In the genomic region with DNA sequence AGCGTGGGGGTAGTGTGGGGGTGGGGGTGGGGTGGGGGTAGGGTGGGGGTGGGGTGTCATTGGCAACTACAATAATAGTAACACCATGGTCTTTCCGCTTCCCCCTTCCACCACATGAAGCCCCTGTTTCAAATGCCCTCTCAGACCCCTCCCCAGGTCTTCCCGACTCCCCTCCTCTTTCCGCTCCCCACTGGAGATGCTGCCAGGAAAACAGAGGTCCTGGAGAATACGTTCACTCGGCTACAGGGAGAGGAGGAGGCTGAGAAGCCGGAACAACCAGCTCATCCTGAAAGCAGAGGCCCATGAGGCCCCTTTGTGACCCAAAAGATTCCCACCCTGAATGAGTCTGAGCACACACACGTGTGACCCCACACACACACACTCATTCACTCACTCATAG, we compare ENCODE assay signal across 11 cellular contexts.
DNase-seq lines count a peak whose midpoint lies in the region; ATAC-seq, FAIRE-seq and TF ChIP-seq lines count a peak whose summit lies in the region.
"Had no signal": no experiment of that assay in that cellular context is flagged by ENCODE, and none has a peak within 500 bp of the region (broad histone marks: within the 10 kb centered on the region; RNA-seq: fewer than 3 reads in every experiment).

No MANE protein-coding gene starts in this region.

- H3K27me3 ChIP-seq in breast epithelium (no peaks in the 10 kb centered on the region), neural progenitor cell (no peaks in the 10 kb centered on the region)
- H3K27me3 ChIP-seq: right lobe of liver had no signal

- ATAC-seq in esophagus mucosa, result no peak
- ATAC-seq: right lobe of liver had no signal

- CTCF ChIA-PET in activated naive CD4-positive, alpha-beta T cell treated with anti-CD3 and anti-CD28 coated beads, Interleukin-2, amount 10 ng/mL, durations not matched to agents 7 days and 5 days (lab: Charles Lee), result no interaction called here

- peaks cover 63% of the 10 kb centered on the region for H3F3A ChIP-seq in neural progenitor cell (ENCODE audit: low read depth)

- no peaks in the 10 kb centered on the region for H3K36me3 Mint-ChIP-seq in activated naive CD4-positive, alpha-beta T cell treated with anti-CD3 and anti-CD28 coated beads, Interleukin-2, amount 50 U/mL, for 24 hours
- no peaks in the 10 kb centered on the region for H3K36me3 Mint-ChIP-seq in activated naive CD4-positive, alpha-beta T cell treated with anti-CD3 and anti-CD28 coated beads, Interleukin-2, amount 10 ng/mL, durations not matched to agents 7 days and 5 days
- H3K36me3 Mint-ChIP-seq in neural progenitor cell, result peaks cover 4% of the 10 kb centered on the region
- H3K36me3 Mint-ChIP-seq: activated naive CD8-positive, alpha-beta T cell had no signal

- H3K4me2 ChIP-seq in neural progenitor cell, result no peak overlapping the region

- peaks cover 32 to 38% of the 10 kb centered on the region in 2 donors for H3K4me1 ChIP-seq in breast epithelium
- H3K4me1 ChIP-seq in neural progenitor cell, result peaks cover 58% of the 10 kb centered on the region

- no peak for DNase-seq in activated naive CD4-positive, alpha-beta T cell treated with anti-CD3 and anti-CD28 coated beads, Interleukin-2, amount 10 ng/mL, durations not matched to agents 7 days and 5 days
- peak; percentile 17 to 28 for DNase-seq in breast epithelium (ENCODE audit: low spot score in 2 of 2)
- no peak for DNase-seq in neural progenitor cell (ENCODE audit: low spot score)
- DNase-seq in urothelium cell line (ENCODE audit: low spot score), result peak; percentile 56
- no peak for DNase-seq in epidermal melanocyte (ENCODE audit: insufficient read length, low spot score)
- DNase-seq in activated CD4-positive, alpha-beta T cell treated with anti-CD3 and anti-CD28 coated beads for 48 hours, result no peak

- intact Hi-C loops in breast epithelium (cut with DNase I; ENCODE audit: low total_unique reads), result no loop called here

- H4K20me1 ChIP-seq in neural progenitor cell (ENCODE audit: low read depth), result peaks cover 5% of the 10 kb centered on the region

- no peak for TF ChIP-seq POLR2A in breast epithelium (IDR thresholded peaks at IDR 0.05)

- FAIRE-seq in urothelium cell line (lab: Jason Lieb, UNC), result no peak
- FAIRE-seq: colon had no signal

- no peaks in the 10 kb centered on the region for H3K9me3 ChIP-seq in breast epithelium
- no peaks in the 10 kb centered on the region for H3K9me3 ChIP-seq in neural progenitor cell (ENCODE audit: low read depth)
- H3K9me3 ChIP-seq: right lobe of liver had no signal

- H3K27ac ChIP-seq in breast epithelium (peak overlapping the region; percentile 79 to 93), neural progenitor cell (no peak overlapping the region)

- H3K4me3 Mint-ChIP-seq in activated naive CD4-positive, alpha-beta T cell treated with anti-CD3 and anti-CD28 coated beads, Interleukin-2, amount 50 U/mL, for 24 hours, result no peak overlapping the region
- H3K4me3 Mint-ChIP-seq in activated naive CD4-positive, alpha-beta T cell treated with anti-CD3 and anti-CD28 coated beads, Interleukin-2, amount 10 ng/mL, durations not matched to agents 7 days and 5 days, result no peak overlapping the region
- peak overlapping the region; percentile 39 for H3K4me3 Mint-ChIP-seq in neural progenitor cell
- H3K4me3 Mint-ChIP-seq: activated naive CD8-positive, alpha-beta T cell had no signal

- H3K9me3 Mint-ChIP-seq in activated naive CD4-positive, alpha-beta T cell treated with anti-CD3 and anti-CD28 coated beads, Interleukin-2, amount 50 U/mL, for 24 hours, result no peaks in the 10 kb centered on the region
- H3K9me3 Mint-ChIP-seq in activated naive CD4-positive, alpha-beta T cell treated with anti-CD3 and anti-CD28 coated beads, Interleukin-2, amount 10 ng/mL, durations not matched to agents 7 days and 5 days, result peaks cover 3% of the 10 kb centered on the region
- H3K9me3 Mint-ChIP-seq in neural progenitor cell, result peaks cover 10% of the 10 kb centered on the region

- no peak overlapping the region for H2AFZ ChIP-seq in neural progenitor cell (replicated peaks)

- peak overlapping the region; percentile 35 for H3K27ac Mint-ChIP-seq in activated naive CD4-positive, alpha-beta T cell treated with anti-CD3 and anti-CD28 coated beads, Interleukin-2, amount 50 U/mL, for 24 hours
- no peak overlapping the region for H3K27ac Mint-ChIP-seq in activated naive CD4-positive, alpha-beta T cell treated with anti-CD3 and anti-CD28 coated beads, Interleukin-2, amount 10 ng/mL, durations not matched to agents 7 days and 5 days
- H3K27ac Mint-ChIP-seq in neural progenitor cell, result no peak overlapping the region

- no peak overlapping the region for H3K9ac ChIP-seq in neural progenitor cell

- peaks cover 12% of the 10 kb centered on the region for H3K4me1 Mint-ChIP-seq in activated naive CD4-positive, alpha-beta T cell treated with anti-CD3 and anti-CD28 coated beads, Interleukin-2, amount 50 U/mL, for 24 hours
- H3K4me1 Mint-ChIP-seq in activated naive CD4-positive, alpha-beta T cell treated with anti-CD3 and anti-CD28 coated beads, Interleukin-2, amount 10 ng/mL, durations not matched to agents 7 days and 5 days, result peaks cover 11% of the 10 kb centered on the region
- peaks cover 50% of the 10 kb centered on the region for H3K4me1 Mint-ChIP-seq in neural progenitor cell

- no peaks in the 10 kb centered on the region for H3K79me2 ChIP-seq in neural progenitor cell (ENCODE audit: low read depth)

- TF ChIP-seq CTCF in breast epithelium (IDR thresholded peaks at IDR 0.05), result no peak
- TF ChIP-seq CTCF in neural progenitor cell (IDR thresholded peaks at IDR 0.05), result no peak

- H3K4me3 ChIP-seq in breast epithelium, result no peak overlapping the region
- no peak overlapping the region for H3K4me3 ChIP-seq in neural progenitor cell
- H3K4me3 ChIP-seq: right lobe of liver had no signal

- no peaks in the 10 kb centered on the region for H3K27me3 Mint-ChIP-seq in activated naive CD4-positive, alpha-beta T cell treated with anti-CD3 and anti-CD28 coated beads, Interleukin-2, amount 50 U/mL, for 24 hours
- H3K27me3 Mint-ChIP-seq in activated naive CD4-positive, alpha-beta T cell treated with anti-CD3 and anti-CD28 coated beads, Interleukin-2, amount 10 ng/mL, durations not matched to agents 7 days and 5 days, result peaks cover 64% of the 10 kb centered on the region
- peaks cover 35% of the 10 kb centered on the region for H3K27me3 Mint-ChIP-seq in neural progenitor cell (ENCODE audit: insufficient read depth, low read depth)
- H3K27me3 Mint-ChIP-seq: activated naive CD8-positive, alpha-beta T cell had no signal

- no peaks in the 10 kb centered on the region for H3K36me3 ChIP-seq in breast epithelium
- H3K36me3 ChIP-seq in neural progenitor cell, result no peaks in the 10 kb centered on the region
- H3K36me3 ChIP-seq: right lobe of liver had no signal

Comparison
In these comparisons a context has a peak if more than half of its experiments do, and no peak if none do; other contexts are left out.
1. DNase-seq: peak in breast epithelium (2 of 2) and urothelium cell line (single experiment); none in activated naive CD4-positive, alpha-beta T cell treated with anti-CD3 and anti-CD28 coated beads, Interleukin-2, amount 10 ng/mL, durations not matched to agents 7 days and 5 days (single experiment), neural progenitor cell (single experiment), epidermal melanocyte (single experiment) and activated CD4-positive, alpha-beta T cell treated with anti-CD3 and anti-CD28 coated beads for 48 hours (single experiment).